ENCODE assay signal across 20 cellular contexts in the genomic region with DNA sequence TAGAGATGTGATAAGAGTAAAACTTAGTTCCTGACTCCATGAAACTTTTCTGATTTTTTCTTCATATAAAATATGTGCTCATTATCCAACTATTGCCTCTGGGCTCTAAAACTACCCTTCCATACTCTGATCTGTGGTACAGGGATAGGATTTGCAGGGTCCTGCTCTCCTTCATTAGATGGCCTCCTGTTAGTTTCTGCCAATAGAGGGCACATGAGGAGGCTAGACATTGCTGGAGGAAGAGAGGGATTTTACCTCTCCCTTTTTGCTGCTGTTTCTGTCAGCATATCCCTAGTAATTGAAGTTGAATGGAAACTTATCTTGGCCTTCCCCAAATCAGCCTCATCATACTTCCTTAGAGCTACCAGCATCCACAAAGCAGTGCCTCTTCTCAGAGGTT.
"Had no signal": no experiment of that assay in that cellular context is flagged by ENCODE, and none has a peak within 500 bp of the region (broad histone marks: within the 10 kb centered on the region; RNA-seq: fewer than 3 reads in every experiment).

No MANE protein-coding gene starts in this region.

- H3K9me3 ChIP-seq: body of pancreas, left ventricle myocardium inferior, mucosa of descending colon, prostate gland, right atrium auricular region, tibial artery had no signal

- H3K27me3 ChIP-seq: body of pancreas, right atrium auricular region, tibial artery had no signal

- H3K36me3 ChIP-seq: left ventricle myocardium inferior, prostate gland, right atrium auricular region, tibial artery had no signal

- ATAC-seq: activated CD8-positive, alpha-beta T cell treated with anti-CD3 and anti-CD28 coated beads for 36 hours; activated T-helper 17 cell treated with anti-CD3 and anti-CD28 coated beads, Interleukin-2, amount 50 U/mL, for 72 hours; body of pancreas; mucosa of descending colon; stimulated activated naive CD8-positive, alpha-beta T cell treated with anti-CD3 and anti-CD28 coated beads, Interleukin-15, Interleukin-2, amounts not matched to agents 100 U/mL and 50 U/mL, for 24 hours had no signal

- H3K4me3 ChIP-seq: body of pancreas, dorsolateral prefrontal cortex, left ventricle myocardium inferior, mucosa of descending colon, prostate gland, right atrium auricular region, tibial artery had no signal

- H3K27ac ChIP-seq: body of pancreas, dorsolateral prefrontal cortex, left ventricle myocardium inferior, prostate gland, right atrium auricular region, tibial artery had no signal

- DNase-seq: activated CD4-positive, alpha-beta T cell treated with anti-CD3 and anti-CD28 coated beads, Interleukin-2, amount 10 ng/mL, durations not matched to agents 24 days and 14 days; activated CD8-positive, alpha-beta T cell treated with anti-CD3 and anti-CD28 coated beads for 36 hours; activated naive CD4-positive, alpha-beta T cell; activated naive CD8-positive, alpha-beta T cell treated with anti-CD3 and anti-CD28 coated beads, Interleukin-2, amount 10 ng/mL, durations not matched to agents 7 days and 5 days; activated T-cell treated with anti-CD3 and anti-CD28 coated beads, Interleukin-2, amount 50 U/mL, for 1 hour; amygdala; body of pancreas; dorsolateral prefrontal cortex; erythroblast; foreskin melanocyte; hypothalamus; left ventricle myocardium inferior; mucosa of descending colon; naive B cell; stimulated activated naive CD8-positive, alpha-beta T cell treated with anti-CD3 and anti-CD28 coated beads, Interleukin-15, Interleukin-2, amounts not matched to agents 100 U/mL and 50 U/mL, for 24 hours; substantia nigra; tibial artery had no signal

- H3K4me1 ChIP-seq: body of pancreas, left ventricle myocardium inferior, prostate gland, right atrium auricular region, tibial artery had no signal
